Comparison of ENCODE assay signal across 8 cellular contexts in the genomic region with DNA sequence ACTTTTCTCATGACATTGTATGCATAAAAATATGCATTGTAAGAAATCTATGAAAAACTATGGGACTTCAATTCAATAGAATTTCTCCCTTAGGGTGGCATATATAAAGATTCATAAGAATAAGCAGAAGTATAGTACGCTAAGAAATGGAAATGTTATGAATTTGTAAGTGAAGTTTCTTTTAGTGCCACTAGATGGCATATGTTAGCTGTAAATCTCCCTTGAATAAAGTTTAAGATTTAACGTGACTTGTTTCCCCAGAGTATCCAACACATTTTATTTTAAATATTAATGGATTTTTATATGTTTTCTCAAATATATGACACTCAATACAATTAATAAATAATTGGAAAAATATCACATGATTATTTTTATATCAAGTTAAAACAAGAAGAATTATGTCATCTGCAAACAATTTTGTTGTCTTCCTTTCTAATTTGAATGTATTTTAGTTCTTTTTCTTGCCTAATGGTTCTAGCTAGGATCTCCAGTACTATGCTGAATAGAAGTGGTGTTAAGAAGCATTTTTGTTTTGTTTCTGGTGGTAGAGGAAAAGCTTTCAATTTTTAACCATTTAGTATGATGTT.
DNase-seq lines count a peak whose midpoint lies in the region; ATAC-seq, FAIRE-seq and TF ChIP-seq lines count a peak whose summit lies in the region.

No MANE protein-coding gene starts in this region.

- H3K79me2 ChIP-seq in DND-41 (ENCODE audit: insufficient read depth, low read length) (no peaks in the 10 kb centered on the region), GM23248 (ENCODE audit: insufficient read depth) (no peaks in the 10 kb centered on the region)

- peaks cover 10% of the 10 kb centered on the region; the same call in 1 of the 2 replicates for H3F3A ChIP-seq in GM23248 (ENCODE audit: insufficient read depth)

- no peak overlapping the region for H3K27ac ChIP-seq in DND-41 (ENCODE audit: low read length)
- H3K27ac ChIP-seq in GM23248: no peak overlapping the region
- H3K27ac ChIP-seq in ovary: no peak overlapping the region

- no peak for TF ChIP-seq POLR2A in ovary (IDR thresholded peaks at IDR 0.05)

- WGBS in GM23248 (ENCODE audit: low coverage in 1 of 2, low lambda C conversion rate in 2 of 2, missing lambda C conversion rate in 2 of 2), 2 experiments: 9 to 10% methylated on average over 2 of the region's 2 CpGs
- 2 to 4% (median 2%) methylated on average over 2 of the region's 2 CpGs for WGBS in ovary, 3 donors

- H3K9ac ChIP-seq in DND-41 (ENCODE audit: low read depth, low read length) (no peak overlapping the region), GM23248 (no peak overlapping the region)

- H3K4me3 ChIP-seq in DND-41 (ENCODE audit: low read depth in 1 of 2, low read length in 2 of 2) (no peak overlapping the region), GM23248 (no peak overlapping the region), ovary (no peak overlapping the region)

- H3K9me3 ChIP-seq in DND-41 (ENCODE audit: insufficient read depth, low read length, severe bottlenecking) (no peaks in the 10 kb centered on the region), GM23248 (ENCODE audit: low read depth) (no peaks in the 10 kb centered on the region), ovary (no peaks in the 10 kb centered on the region)

- in situ Hi-C loops in GM23248 (cut with MboI): loop anchor here (25.0 kb wide), 3 partner anchors 755 to 1255 kb away; no protein-coding TSS in a partner anchor

- no peaks in the 10 kb centered on the region for H4K20me1 ChIP-seq in DND-41 (ENCODE audit: insufficient read depth, low read length)
- no peaks in the 10 kb centered on the region for H4K20me1 ChIP-seq in GM23248 (ENCODE audit: insufficient read depth)

- TF ChIP-seq CTCF in DND-41 (IDR thresholded peaks at IDR 0.05; ENCODE audit: borderline replicate concordance, extremely low read depth, low read length, poor library complexity, severe bottlenecking): peak; percentile 66
- peak; percentile 10 to 36 (median 26) for TF ChIP-seq CTCF in ovary (IDR thresholded peaks at IDR 0.05)

- intact Hi-C loops in ovary (cut with DNase I): loop anchor here in 1 of 4 donors (10.0 kb wide), 1 partner anchor 482 kb away; no protein-coding TSS in a partner anchor

- H3K4me1 ChIP-seq in DND-41 (ENCODE audit: insufficient read depth, low read length): no peaks in the 10 kb centered on the region
- H3K4me1 ChIP-seq in GM23248 (ENCODE audit: insufficient read depth): no peaks in the 10 kb centered on the region
- no peaks in the 10 kb centered on the region for H3K4me1 ChIP-seq in ovary (ENCODE audit: insufficient read depth)

- ATAC-seq in DND-41 (ENCODE audit: insufficient read depth, low read depth) (peak; percentile 60; the same call in 2 of the 3 replicates), HG03439 (IDR thresholded peaks at IDR 0.05; ENCODE audit: unreplicated experiment) (no peak), HG02642 (IDR thresholded peaks at IDR 0.05; ENCODE audit: poor library complexity, unreplicated experiment) (no peak)

- DNase-seq in DND-41 (no peak), GM23248 (peak; percentile 55), NCI-H460 (ENCODE audit: extremely low read depth, low read depth) (peak; percentile 34), ovary (no peak)
- DNase-seq in activated CD4-positive, alpha-beta T cell treated with anti-CD3 and anti-CD28 coated beads for 1 hour: no peak

- no peak for TF ChIP-seq EP300 in ovary (IDR thresholded peaks at IDR 0.05)

- H3K36me3 ChIP-seq in DND-41 (ENCODE audit: insufficient read depth, low read length) (no peaks in the 10 kb centered on the region), GM23248 (ENCODE audit: low read depth) (no peaks in the 10 kb centered on the region), ovary (no peaks in the 10 kb centered on the region)

- no peak overlapping the region for H3K4me2 ChIP-seq in DND-41 (ENCODE audit: insufficient read depth, low read length)
- no peak overlapping the region for H3K4me2 ChIP-seq in GM23248 (ENCODE audit: unreplicated experiment)

- H3K9me2 ChIP-seq in GM23248 (ENCODE audit: insufficient read depth): no peaks in the 10 kb centered on the region

- FAIRE-seq in colon (lab: Jason Lieb, UNC): peak; percentile 38

- H3K27me3 ChIP-seq in DND-41 (ENCODE audit: insufficient read depth, low read length, poor library complexity) (no peaks in the 10 kb centered on the region), GM23248 (replicated peaks; ENCODE audit: insufficient read depth) (no peaks in the 10 kb centered on the region), ovary (no peaks in the 10 kb centered on the region)

- H2AFZ ChIP-seq in DND-41 (ENCODE audit: low read depth, low read length) (no peak overlapping the region), GM23248 (no peak overlapping the region)

Comparison
In these comparisons a context has a peak if more than half of its experiments do, and no peak if none do; other contexts are left out.
1. DNase-seq: peak in GM23248 (single experiment) and NCI-H460 (single experiment); none in DND-41 (single experiment), ovary (0 of 5) and activated CD4-positive, alpha-beta T cell treated with anti-CD3 and anti-CD28 coated beads for 1 hour (single experiment).